In the genomic region with DNA sequence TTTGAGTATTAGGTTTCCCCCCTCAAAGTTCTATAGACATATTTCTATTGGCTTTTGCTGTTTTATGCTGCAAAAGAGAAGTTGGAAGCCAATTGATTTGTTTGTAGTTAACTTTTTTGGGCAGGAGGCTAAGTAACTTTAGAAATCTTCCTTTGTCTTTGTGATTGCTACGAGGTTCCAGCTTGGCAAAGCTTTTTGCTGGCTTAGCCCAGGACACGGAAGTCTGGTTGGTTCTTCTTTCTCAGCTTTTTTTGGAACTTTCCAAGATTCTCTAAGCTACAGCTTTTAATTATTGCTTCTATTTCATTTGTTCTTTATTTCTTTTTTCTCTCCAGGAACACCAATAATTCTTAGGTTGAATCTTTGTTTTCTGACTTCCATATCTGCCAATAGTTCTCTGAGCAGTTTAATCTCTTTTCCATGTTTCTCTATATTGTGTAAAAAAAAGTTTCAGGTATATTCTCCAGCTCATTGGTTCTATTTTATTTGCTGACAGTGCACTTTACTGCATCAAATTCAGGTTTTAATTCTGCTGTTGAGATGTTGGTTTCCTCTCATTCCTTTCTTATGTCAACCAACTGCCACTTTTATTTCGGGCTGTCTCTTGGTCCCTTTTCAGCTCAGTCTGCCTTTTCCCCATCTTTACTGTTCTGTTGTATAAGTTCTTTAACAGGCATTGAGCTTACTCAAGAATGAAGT, we compare ENCODE assay signal across 11 cellular contexts. TPM values are rescaled to one million over a fixed set of nuclear protein-coding genes. Genes with fewer than 3 reads are reported as not detected.
DNase-seq lines count a peak whose midpoint lies in the region; ATAC-seq and TF ChIP-seq lines count a peak whose summit lies in the region.
"Had no signal": no experiment of that assay in that cellular context is flagged by ENCODE, and none has a peak within 500 bp of the region (broad histone marks: within the 10 kb centered on the region; RNA-seq: fewer than 3 reads in every experiment).

No MANE protein-coding gene starts in this region.

- in situ Hi-C loops in G401 (cut with HindIII; ENCODE audit: low sequenced_read_pairs) = no loop called here

- H3K27me3 ChIP-seq in Peyer's patch (no peaks in the 10 kb centered on the region), endodermal cell (ENCODE audit: control insufficient read depth, insufficient read depth, low read length, poor library complexity, severe bottlenecking) (peaks cover 15% of the 10 kb centered on the region), lower lobe of right lung (ENCODE audit: low read depth) (no peaks in the 10 kb centered on the region), suprapubic skin (no peaks in the 10 kb centered on the region)

- H3K4me3 ChIP-seq in Peyer's patch = no peak overlapping the region
- no peak overlapping the region for H3K4me3 ChIP-seq in endodermal cell (ENCODE audit: low read length)
- H3K4me3 ChIP-seq in lower lobe of right lung = no peak overlapping the region
- no peak overlapping the region for H3K4me3 ChIP-seq in suprapubic skin

- no peaks in the 10 kb centered on the region for H3K36me3 ChIP-seq in Peyer's patch
- H3K36me3 ChIP-seq in endodermal cell (ENCODE audit: control insufficient read depth, insufficient read depth, low read length) = no peaks in the 10 kb centered on the region
- no peaks in the 10 kb centered on the region for H3K36me3 ChIP-seq in lower lobe of right lung
- H3K36me3 ChIP-seq in suprapubic skin = no peaks in the 10 kb centered on the region

- H3K9ac ChIP-seq in endodermal cell (ENCODE audit: extremely low read depth, low read length, poor library complexity, severe bottlenecking) = no peak overlapping the region

- TF ChIP-seq CTCF in Peyer's patch (IDR thresholded peaks at IDR 0.05) (no peak), endodermal cell (conservative IDR thresholded peaks at IDR 0.05) (no peak), lower lobe of right lung (IDR thresholded peaks at IDR 0.05) (no peak), suprapubic skin (IDR thresholded peaks at IDR 0.05) (no peak)

- ATAC-seq in lower lobe of right lung (no peak), HG02678 (IDR thresholded peaks at IDR 0.05; ENCODE audit: unreplicated experiment) (no peak)

- no peak overlapping the region for H3K4me3 Mint-ChIP-seq in endodermal cell

- no peaks in the 10 kb centered on the region for H3K9me3 Mint-ChIP-seq in endodermal cell

- H3K27me3 Mint-ChIP-seq in endodermal cell (ENCODE audit: insufficient read depth) = peaks cover 30% of the 10 kb centered on the region

- H3K27ac ChIP-seq in Peyer's patch (peak overlapping the region in 3 of 4 donors; percentile 0 to 10 (median 3)), endodermal cell (ENCODE audit: low read depth, low read length) (peak overlapping the region; percentile 33), lower lobe of right lung (peak overlapping the region; percentile 58), suprapubic skin (peak overlapping the region; percentile 60)

- H3K9me3 ChIP-seq in Peyer's patch (no peaks in the 10 kb centered on the region), endodermal cell (ENCODE audit: control insufficient read depth, low read length) (no peaks in the 10 kb centered on the region), lower lobe of right lung (no peaks in the 10 kb centered on the region), suprapubic skin (no peaks in the 10 kb centered on the region)

- H3K27ac Mint-ChIP-seq in endodermal cell = no peak overlapping the region

- H3K4me1 ChIP-seq in Peyer's patch (peaks cover 0 to 9% (median 0%) of the 10 kb centered on the region in 4 donors), endodermal cell (ENCODE audit: control insufficient read depth, insufficient read depth, low read length) (no peaks in the 10 kb centered on the region), lower lobe of right lung (peaks cover 49% of the 10 kb centered on the region), suprapubic skin (peaks cover 61% of the 10 kb centered on the region)

- intact Hi-C loops in lower lobe of right lung (cut with DNase I) = no loop called here

- no peaks in the 10 kb centered on the region for H3K36me3 Mint-ChIP-seq in endodermal cell (ENCODE audit: low read depth)

- no peak for DNase-seq in Peyer's patch
- no peak for DNase-seq in endodermal cell
- no peak for DNase-seq in lower lobe of right lung
- no peak for DNase-seq in suprapubic skin (ENCODE audit: low spot score in 2 of 2)
- DNase-seq in SKM-1 (lab: John Stamatoyannopoulos, UW; ENCODE audit: unreplicated experiment) = no peak
- no peak for DNase-seq in NK-92 treated with Interleukin-12 subunit alpha and Interleukin-12 subunit beta, amount 100 ng/mL, for 24 hours (lab: John Stamatoyannopoulos, UW)
- no peak for DNase-seq in G401 (ENCODE audit: low spot score)
- DNase-seq: activated CD4-positive, CD25-positive, alpha-beta regulatory T cell treated with anti-CD3 and anti-CD28 coated beads, Interleukin-2, amount 50 U/mL, for 72 hours; activated naive CD4-positive, alpha-beta T cell; SIG-M5 had no signal

- WGBS in endodermal cell (ENCODE audit: insufficient coverage in 1 of 2, insufficient read length in 1 of 2), 2 experiments = 84 to 93% methylated on average over 3 of the region's 3 CpGs
- WGBS in suprapubic skin = 31% methylated on average over 3 of the region's 3 CpGs

- TF ChIP-seq POLR2A in Peyer's patch (IDR thresholded peaks at IDR 0.05) (no peak), suprapubic skin (IDR thresholded peaks at IDR 0.05) (no peak)

- TF ChIP-seq EP300 in suprapubic skin (IDR thresholded peaks at IDR 0.05) = no peak

- H3K4me1 Mint-ChIP-seq in endodermal cell = no peaks in the 10 kb centered on the region

RNA-seq across cellular contexts. Expression of a gene that starts 27.8 kb away (rescaled TPM):
- total RNA-seq in Peyer's patch (10 to 100 TPM; 27.0 to 44.6 (median 36.3) TPM), endodermal cell (1 to 10 TPM; 1.7 to 3.3 TPM), lower lobe of right lung (58.2 TPM), suprapubic skin (10 to 100 TPM; 64.2 to 92.4 (median 73.4) TPM)
- polyA plus RNA-seq in endodermal cell (2013, experiment 1 of 2) = 22.0 TPM
- 22.7 TPM for polyA plus RNA-seq in endodermal cell (2013, experiment 2 of 2)
- total RNA-seq in G401 (2014; rRNA removed; shearing (Covaris generic)) = 1.7 and 3.0 TPM in 2 replicates

Comparison
In these comparisons a context has a peak if more than half of its experiments do, and no peak if none do; other contexts are left out.
1. H3K27ac ChIP-seq: peak in every context shown above with its lines; median percentile 60 in suprapubic skin; 58 in lower lobe of right lung; 33 in endodermal cell; 3 in Peyer's patch.